In genomic region chr19:18495204-18495911, GRCh38 we compare ENCODE assay signal across 12 cellular contexts. TPM values are rescaled to one million over a fixed set of nuclear protein-coding genes. Genes with fewer than 3 reads are reported as not detected.
A peak's percentile ranks its signal among the peaks of the same experiment; 100 is the strongest.
DNase-seq lines count a peak whose midpoint lies in the region; ATAC-seq and TF ChIP-seq lines count a peak whose summit lies in the region.
"Had no signal": no experiment of that assay in that cellular context is flagged by ENCODE, and none has a peak within 500 bp of the region (broad histone marks: within the 10 kb centered on the region; RNA-seq: fewer than 3 reads in every experiment).

No MANE protein-coding gene starts in this region.

- H3K36me3 ChIP-seq in liver (ENCODE audit: control insufficient read depth in 4 of 4, insufficient read depth in 3 of 4, low read depth in 1 of 4, low read length in 3 of 4) (no peaks in the 10 kb centered on the region), transverse colon (no peaks in the 10 kb centered on the region), HAP-1 (replicated peaks) (no peaks in the 10 kb centered on the region)
- H3K36me3 ChIP-seq: BE2C had no signal

- peaks cover 3% of the 10 kb centered on the region for H3K36me3 Mint-ChIP-seq in activated naive CD4-positive, alpha-beta T cell treated with anti-CD3 and anti-CD28 coated beads, Interleukin-2, amount 10 ng/mL, durations not matched to agents 7 days and 5 days
- H3K36me3 Mint-ChIP-seq in activated T-helper 2 cell treated with anti-CD3 and anti-CD28 coated beads, Interferon-gamma antibody, Interleukin-2, Interleukin-4, amounts not matched to agents 10 μg/mL and 5 μg/mL and 100 μg/mL, durations not matched to agents 14 hours and 24 hours and 36 hours (ENCODE audit: low read depth) = no peaks in the 10 kb centered on the region

- H3K27ac Mint-ChIP-seq in activated naive CD4-positive, alpha-beta T cell treated with anti-CD3 and anti-CD28 coated beads, Interleukin-2, amount 10 ng/mL, durations not matched to agents 7 days and 5 days = peak overlapping the region; percentile 82
- peak overlapping the region; percentile 86 for H3K27ac Mint-ChIP-seq in activated T-helper 2 cell treated with anti-CD3 and anti-CD28 coated beads, Interferon-gamma antibody, Interleukin-2, Interleukin-4, amounts not matched to agents 10 μg/mL and 5 μg/mL and 100 μg/mL, durations not matched to agents 14 hours and 24 hours and 36 hours
- H3K27ac Mint-ChIP-seq: activated B cell treated with CpG ODN at 0.5 μM for 24 hours had no signal

- H3K4me1 Mint-ChIP-seq in activated naive CD4-positive, alpha-beta T cell treated with anti-CD3 and anti-CD28 coated beads, Interleukin-2, amount 10 ng/mL, durations not matched to agents 7 days and 5 days = peaks cover 60% of the 10 kb centered on the region
- H3K4me1 Mint-ChIP-seq in activated T-helper 2 cell treated with anti-CD3 and anti-CD28 coated beads, Interferon-gamma antibody, Interleukin-2, Interleukin-4, amounts not matched to agents 10 μg/mL and 5 μg/mL and 100 μg/mL, durations not matched to agents 14 hours and 24 hours and 36 hours (ENCODE audit: low read depth) = peaks cover 48% of the 10 kb centered on the region

- intact Hi-C loops in activated T-helper 2 cell treated with anti-CD3 and anti-CD28 coated beads, Interferon-gamma antibody, Interleukin-2, Interleukin-4, amounts not matched to agents 10 μg/mL and 5 μg/mL and 100 μg/mL, durations not matched to agents 14 hours and 24 hours and 36 hours (cut with micrococcal nuclease) = no loop called here
- intact Hi-C loops in transverse colon (cut with DNase I; ENCODE audit: low total_unique reads) = no loop called here

- no peak for TF ChIP-seq EP300 in transverse colon (IDR thresholded peaks at IDR 0.05; ENCODE audit: low read depth)

- H3K4me3 Mint-ChIP-seq in activated naive CD4-positive, alpha-beta T cell treated with anti-CD3 and anti-CD28 coated beads, Interleukin-2, amount 10 ng/mL, durations not matched to agents 7 days and 5 days = no peak overlapping the region
- no peak overlapping the region for H3K4me3 Mint-ChIP-seq in activated T-helper 2 cell treated with anti-CD3 and anti-CD28 coated beads, Interferon-gamma antibody, Interleukin-2, Interleukin-4, amounts not matched to agents 10 μg/mL and 5 μg/mL and 100 μg/mL, durations not matched to agents 14 hours and 24 hours and 36 hours (ENCODE audit: low read depth)
- H3K4me3 Mint-ChIP-seq: activated B cell treated with CpG ODN at 0.5 μM for 24 hours had no signal

- DNase-seq in activated naive CD4-positive, alpha-beta T cell treated with anti-CD3 and anti-CD28 coated beads, Interleukin-2, amount 10 ng/mL, durations not matched to agents 7 days and 5 days = no peak
- no peak for DNase-seq in activated naive CD4-positive, alpha-beta T cell (lab: John Stamatoyannopoulos, UW)
- DNase-seq in activated T-helper 2 cell treated with anti-CD3 and anti-CD28 coated beads, Interferon-gamma antibody, Interleukin-2, Interleukin-4, amounts not matched to agents 10 μg/mL and 5 μg/mL and 100 μg/mL, durations not matched to agents 14 hours and 24 hours and 36 hours (ENCODE audit: low spot score) = no peak
- DNase-seq in transverse colon (no peak), HAP-1 (ENCODE audit: low spot score in 2 of 2) (no peak)
- DNase-seq: activated B cell treated with CpG ODN at 0.5 μM for 24 hours, BE2C, left ventricle myocardium superior, NCI-H1694 treated with DMSO at 0.1 percent for 48 hours had no signal

- TF ChIP-seq CTCF in liver (IDR thresholded peaks at IDR 0.05; ENCODE audit: low read depth, low read length, missing input control) (no peak), transverse colon (IDR thresholded peaks at IDR 0.05) (no peak)

- H3K4me3 ChIP-seq in liver (ENCODE audit: low read depth in 1 of 3, low read length in 3 of 3) = no peak overlapping the region
- H3K4me3 ChIP-seq in transverse colon = no peak overlapping the region
- H3K4me3 ChIP-seq in HAP-1 = no peak overlapping the region

- in situ Hi-C loops in transverse colon (cut with MboI; ENCODE audit: low pct_ligation_motif_present in 1 of 4, low pct_unique_long_range_greater_than_20kb in 1 of 4, low sequenced_read_pairs in 3 of 4) (no loop called here), HAP-1 (cut with MboI; ENCODE audit: low sequenced_read_pairs) (no loop called here)

- TF ChIP-seq POLR2A in transverse colon (IDR thresholded peaks at IDR 0.05) = no peak

- WGBS in liver = 94% methylated on average over 14 of the region's 14 CpGs
- 77% methylated on average over 14 of the region's 14 CpGs; no CpG with 5 or more reads in 1 of the 2 donors for WGBS in transverse colon (ENCODE audit: low coverage in 1 of 2), 2 donors

- H3K27ac ChIP-seq in liver (ENCODE audit: low read depth in 1 of 2, low read length in 2 of 2) (peak overlapping the region; percentile 25 to 31), transverse colon (peak overlapping the region; percentile 44 to 63 (median 62))

- no peaks in the 10 kb centered on the region for H3K9me3 ChIP-seq in liver (ENCODE audit: control insufficient read depth in 4 of 4, low read length in 3 of 4)
- no peaks in the 10 kb centered on the region for H3K9me3 ChIP-seq in transverse colon
- no peaks in the 10 kb centered on the region for H3K9me3 ChIP-seq in HAP-1
- H3K9me3 ChIP-seq: BE2C had no signal

- no peak for ATAC-seq in HG03342 (IDR thresholded peaks at IDR 0.05; ENCODE audit: unreplicated experiment)
- no peak for ATAC-seq in GM21526 (IDR thresholded peaks at IDR 0.05; ENCODE audit: low FRiP score, unreplicated experiment)
- ATAC-seq: left ventricle myocardium superior had no signal

- H3K4me1 ChIP-seq in liver (ENCODE audit: control insufficient read depth in 4 of 4, insufficient read depth in 4 of 4, low read length in 3 of 4) = peaks cover 22 to 50% (median 40%) of the 10 kb centered on the region in 4 donors
- peaks cover 12 to 67% (median 48%) of the 10 kb centered on the region in 4 donors for H3K4me1 ChIP-seq in transverse colon
- no peaks in the 10 kb centered on the region for H3K4me1 ChIP-seq in HAP-1
- H3K4me1 ChIP-seq: BE2C had no signal

- CTCF ChIA-PET in activated naive CD4-positive, alpha-beta T cell treated with anti-CD3 and anti-CD28 coated beads, Interleukin-2, amount 10 ng/mL, durations not matched to agents 7 days and 5 days (lab: Charles Lee) = interaction anchor here (0.9 to 2.5 kb wide), 8 partner anchors 11 to 99 kb away, joined by 3 to 20 read pairs (median 3); partner anchors contain the start of gene ELL

- H3K27me3 ChIP-seq in liver (ENCODE audit: control insufficient read depth in 4 of 4, insufficient read depth in 4 of 4, low read length in 3 of 4) = no peaks in the 10 kb centered on the region
- no peaks in the 10 kb centered on the region for H3K27me3 ChIP-seq in transverse colon
- H3K27me3 ChIP-seq in HAP-1 (ENCODE audit: low read depth) = no peaks in the 10 kb centered on the region
- H3K27me3 ChIP-seq: BE2C had no signal

- H3K9me3 Mint-ChIP-seq in activated naive CD4-positive, alpha-beta T cell treated with anti-CD3 and anti-CD28 coated beads, Interleukin-2, amount 10 ng/mL, durations not matched to agents 7 days and 5 days = no peaks in the 10 kb centered on the region
- no peaks in the 10 kb centered on the region for H3K9me3 Mint-ChIP-seq in activated T-helper 2 cell treated with anti-CD3 and anti-CD28 coated beads, Interferon-gamma antibody, Interleukin-2, Interleukin-4, amounts not matched to agents 10 μg/mL and 5 μg/mL and 100 μg/mL, durations not matched to agents 14 hours and 24 hours and 36 hours
- H3K9me3 Mint-ChIP-seq: activated B cell treated with CpG ODN at 0.5 μM for 24 hours had no signal

- H3K9ac ChIP-seq in liver (ENCODE audit: low read depth in 1 of 2, low read length in 2 of 2) = no peak overlapping the region

- H3K27me3 Mint-ChIP-seq in activated naive CD4-positive, alpha-beta T cell treated with anti-CD3 and anti-CD28 coated beads, Interleukin-2, amount 10 ng/mL, durations not matched to agents 7 days and 5 days = no peaks in the 10 kb centered on the region
- H3K27me3 Mint-ChIP-seq in activated T-helper 2 cell treated with anti-CD3 and anti-CD28 coated beads, Interferon-gamma antibody, Interleukin-2, Interleukin-4, amounts not matched to agents 10 μg/mL and 5 μg/mL and 100 μg/mL, durations not matched to agents 14 hours and 24 hours and 36 hours (ENCODE audit: low read depth) = no peaks in the 10 kb centered on the region
- H3K27me3 Mint-ChIP-seq: activated B cell treated with CpG ODN at 0.5 μM for 24 hours had no signal

- TF ChIP-seq RAD21 in liver (IDR thresholded peaks at IDR 0.05) = no peak

RNA-seq across cellular contexts. Expression of gene ELL, which starts 26.5 kb away (rescaled TPM):
- 27.0 and 27.5 TPM in 2 replicates for total RNA-seq in activated T-helper 2 cell treated with anti-CD3 and anti-CD28 coated beads, Interferon-gamma antibody, Interleukin-2, Interleukin-4, amounts not matched to agents 10 μg/mL and 5 μg/mL and 100 μg/mL, durations not matched to agents 14 hours and 24 hours and 36 hours
- total RNA-seq in liver (10 to 100 TPM in 1 of 2 donors, 1 to 10 TPM in 1; 7.6 to 10.5 TPM), transverse colon (10 to 100 TPM; 16.2 to 72.2 (median 18.0) TPM)
- polyA plus RNA-seq in liver = 1 to 10 TPM; 4.5 to 5.6 TPM

RNA-seq across cellular contexts. Expression of gene FKBP8, which starts 48.0 kb away (rescaled TPM):
- total RNA-seq in activated T-helper 2 cell treated with anti-CD3 and anti-CD28 coated beads, Interferon-gamma antibody, Interleukin-2, Interleukin-4, amounts not matched to agents 10 μg/mL and 5 μg/mL and 100 μg/mL, durations not matched to agents 14 hours and 24 hours and 36 hours = 196 and 201 TPM in 2 replicates
- total RNA-seq in liver = 100 to 1,000 TPM in 1 of 2 donors, 10 to 100 TPM in 1; 75.8 to 225 TPM
- 100 to 1,000 TPM in 1 of 2 donors, 10 to 100 TPM in 1; 59.1 to 126 TPM for polyA plus RNA-seq in liver
- total RNA-seq in transverse colon = 100 to 1,000 TPM; 267 to 318 (median 275) TPM

RNA-seq across cellular contexts. Expression of gene ISYNA1, which starts 57.4 kb away (rescaled TPM):
- 15.1 and 20.3 TPM in 2 replicates for total RNA-seq in activated T-helper 2 cell treated with anti-CD3 and anti-CD28 coated beads, Interferon-gamma antibody, Interleukin-2, Interleukin-4, amounts not matched to agents 10 μg/mL and 5 μg/mL and 100 μg/mL, durations not matched to agents 14 hours and 24 hours and 36 hours
- total RNA-seq in liver = 10 to 100 TPM in 1 of 2 donors, 1 to 10 TPM in 1; 8.0 to 41.9 TPM
- polyA plus RNA-seq in liver = 10 to 100 TPM in 1 of 2 donors, 1 to 10 TPM in 1; 4.7 to 12.1 TPM
- 10 to 100 TPM in 2 of 4 donors, 1 to 10 TPM in 2; 3.0 to 15.1 (median 8.8) TPM for total RNA-seq in transverse colon
